1 cellular context compared by ENCODE assay signal in genomic region chr7:16064316-16064715, GRCh38.
TF ChIP-seq lines count a peak whose summit lies in the region.

No MANE protein-coding gene starts in this region.

TF ChIP-seq in GM23338, 12 proteins besides CTCF, POLR2A, EP300 and RAD21 (continued from another document):
- TF ChIP-seq NANOG (IDR thresholded peaks at IDR 0.05; ENCODE audit: borderline replicate concordance) (no peak), ETS1 (IDR thresholded peaks at IDR 0.05) (no peak), STAT1 (IDR thresholded peaks at IDR 0.05; ENCODE audit: unreplicated experiment) (no peak)
